19 cellular contexts compared by ENCODE assay signal in the genomic region with DNA sequence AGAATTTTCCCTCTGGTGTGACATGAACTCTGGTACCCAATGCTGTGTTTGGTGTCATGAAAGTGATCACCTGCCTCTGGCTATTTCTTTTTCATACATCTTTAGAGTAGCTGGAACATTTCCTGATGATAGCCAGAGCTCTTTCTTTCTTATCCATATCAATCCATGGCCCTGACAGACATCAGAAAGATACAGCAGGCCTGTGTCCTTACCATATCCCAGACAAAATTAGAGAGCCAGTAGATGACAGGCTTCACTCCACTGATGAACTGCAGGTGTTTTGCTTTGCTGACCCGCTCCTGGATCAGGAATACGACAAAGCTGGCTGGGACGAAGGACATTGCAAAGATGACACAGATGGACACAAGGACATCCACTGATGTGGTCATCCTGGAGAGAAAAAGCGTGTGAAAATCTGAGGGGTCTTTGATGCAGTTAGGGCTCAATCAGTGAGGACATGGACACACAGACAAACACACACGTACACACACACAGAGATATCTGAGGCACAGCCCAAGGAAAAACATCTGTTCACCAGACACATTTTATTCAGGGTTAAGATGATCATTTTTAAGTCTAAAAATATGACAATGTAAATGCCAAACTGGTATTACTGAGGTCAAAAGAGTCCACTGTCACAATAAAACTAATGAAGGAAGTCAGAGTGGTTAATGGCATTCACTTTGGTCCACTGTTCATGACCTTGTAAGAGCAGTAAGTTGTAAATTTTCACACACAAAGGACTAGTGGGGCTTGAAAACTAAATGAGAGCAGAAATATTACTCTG. TPM values are rescaled to one million over a fixed set of nuclear protein-coding genes. Genes with fewer than 3 reads are reported as not detected.
"Had no signal": no experiment of that assay in that cellular context is flagged by ENCODE, and none has a peak within 500 bp of the region (broad histone marks: within the 10 kb centered on the region; RNA-seq: fewer than 3 reads in every experiment).

No MANE protein-coding gene starts in this region.

- DNase-seq: cerebellar nuclear complex; dermis blood vessel endothelial cell; erythroblast; left ventricle myocardium inferior; lower lobe of right lung; mesenchymal stem cell; midbrain; psoas muscle; retina; spleen; stimulated activated CD4-positive, alpha-beta T cell treated with anti-CD3 and anti-CD28 coated beads, Interleukin-15, amount 100 ng/mL, for 24 hours; stimulated activated CD4-positive, alpha-beta T cell treated with anti-CD3 and anti-CD28 coated beads, Interleukin-1b, Interleukin-23, amount 100 ng/mL, for 48 hours; stimulated activated CD4-positive, alpha-beta T cell treated with anti-CD3 and anti-CD28 coated beads, Interleukin-4, amount 100 ng/mL, for 24 hours; stimulated activated naive B cell treated with anti-CD40 and anti-IgM and Interleukin-4, amounts not matched to agents 10 μg/mL and 1 μg/mL and 100 μg/mL, for 72 hours; thyroid gland had no signal

- H3K27me3 ChIP-seq: spleen, suprapubic skin, thyroid gland had no signal

- H3K9me3 Mint-ChIP-seq: natural killer cell treated with Interleukin-12 subunit alpha and Interleukin-12 subunit beta and Interleukin-15 and Interleukin-18, amount 100 ng/mL, for 72 hours; stimulated activated naive B cell treated with anti-CD40 and anti-IgM and Interleukin-4, amounts not matched to agents 10 μg/mL and 1 μg/mL and 100 μg/mL, for 72 hours; type B pancreatic cell had no signal

- H3K27me3 Mint-ChIP-seq: stimulated activated naive B cell treated with anti-CD40 and anti-IgM and Interleukin-4, amounts not matched to agents 10 μg/mL and 1 μg/mL and 100 μg/mL, for 72 hours; type B pancreatic cell had no signal

- H3K4me3 ChIP-seq: left ventricle myocardium inferior, lower lobe of right lung, psoas muscle, spleen, suprapubic skin, thyroid gland had no signal

- H3K4me1 ChIP-seq: psoas muscle, suprapubic skin, thyroid gland had no signal

- H3K27ac ChIP-seq: left ventricle myocardium inferior, lower lobe of right lung, psoas muscle, spleen, suprapubic skin, thyroid gland had no signal

- H3K36me3 Mint-ChIP-seq: natural killer cell treated with Interleukin-12 subunit alpha and Interleukin-12 subunit beta and Interleukin-15 and Interleukin-18, amount 100 ng/mL, for 72 hours had no signal

- H3K9me3 ChIP-seq: left ventricle myocardium inferior, lower lobe of right lung, psoas muscle, spleen, suprapubic skin, thyroid gland had no signal

- ATAC-seq: lower lobe of right lung; natural killer cell treated with Interleukin-12 subunit alpha and Interleukin-12 subunit beta and Interleukin-15 and Interleukin-18, amount 100 ng/mL, for 72 hours; psoas muscle; sciatic nerve; stimulated activated naive B cell treated with anti-CD40 and anti-IgM and Interleukin-4, amounts not matched to agents 10 μg/mL and 1 μg/mL and 100 μg/mL, for 72 hours had no signal

- H3K27ac Mint-ChIP-seq: natural killer cell treated with Interleukin-12 subunit alpha and Interleukin-12 subunit beta and Interleukin-15 and Interleukin-18, amount 100 ng/mL, for 72 hours; stimulated activated naive B cell treated with anti-CD40 and anti-IgM and Interleukin-4, amounts not matched to agents 10 μg/mL and 1 μg/mL and 100 μg/mL, for 72 hours; type B pancreatic cell had no signal

- H3K4me3 Mint-ChIP-seq: natural killer cell treated with Interleukin-12 subunit alpha and Interleukin-12 subunit beta and Interleukin-15 and Interleukin-18, amount 100 ng/mL, for 72 hours; stimulated activated naive B cell treated with anti-CD40 and anti-IgM and Interleukin-4, amounts not matched to agents 10 μg/mL and 1 μg/mL and 100 μg/mL, for 72 hours; type B pancreatic cell had no signal

RNA-seq across cellular contexts. Expression of a gene that starts 34.5 kb away (rescaled TPM):
- total RNA-seq: natural killer cell treated with Interleukin-12 subunit alpha and Interleukin-12 subunit beta and Interleukin-15 and Interleukin-18, amount 100 ng/mL, for 72 hours had no signal
